Comparison of ENCODE assay signal across 10 cellular contexts in the genomic region with DNA sequence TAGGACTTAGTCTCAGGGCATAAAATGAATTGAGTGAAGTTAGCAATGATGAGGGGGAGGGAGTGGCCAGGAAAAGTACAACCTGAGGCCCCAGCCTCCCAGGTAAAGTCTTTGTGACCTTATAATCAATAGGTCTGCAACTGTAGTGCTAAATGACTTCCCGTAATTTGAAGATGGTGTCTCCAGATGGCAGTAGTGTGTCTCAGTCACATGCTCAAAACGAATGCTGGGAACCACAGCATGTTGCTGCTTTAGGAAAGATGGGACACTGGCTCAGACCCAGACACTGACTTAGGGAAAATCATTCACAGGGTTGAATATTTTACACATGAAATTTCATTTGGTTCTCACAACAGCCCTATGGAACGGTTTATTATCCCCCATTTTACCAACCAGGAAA. TPM values are rescaled to one million over a fixed set of nuclear protein-coding genes. Genes with fewer than 3 reads are reported as not detected.
DNase-seq lines count a peak whose midpoint lies in the region; ATAC-seq and TF ChIP-seq lines count a peak whose summit lies in the region.
"Had no signal": no experiment of that assay in that cellular context is flagged by ENCODE, and none has a peak within 500 bp of the region (broad histone marks: within the 10 kb centered on the region; RNA-seq: fewer than 3 reads in every experiment).

No MANE protein-coding gene starts in this region.

- H3K36me3 ChIP-seq in DOHH2 (ENCODE audit: control insufficient read depth, low read length) (no peaks in the 10 kb centered on the region), MM.1S (replicated peaks; ENCODE audit: insufficient read depth, low read length) (no peaks in the 10 kb centered on the region), adipocyte (ENCODE audit: control insufficient read depth, insufficient read depth, low read length, severe bottlenecking) (peaks cover 31% of the 10 kb centered on the region), right lobe of liver (no peaks in the 10 kb centered on the region)

- intact Hi-C loops in right lobe of liver (cut with DNase I) = no loop called here

- H2AFZ ChIP-seq in MM.1S (ENCODE audit: low read length) = no peak overlapping the region

- TF ChIP-seq CTCF in DOHH2 (IDR thresholded peaks at IDR 0.05; ENCODE audit: low read depth, low read length, poor library complexity, severe bottlenecking) = peak; percentile 18
- peak; percentile 36 for TF ChIP-seq CTCF in MM.1S (IDR thresholded peaks at IDR 0.05; ENCODE audit: low read length)
- TF ChIP-seq CTCF in right lobe of liver (IDR thresholded peaks at IDR 0.05) = peak in 2 of 4 donors; percentile 26 to 31

- no peaks in the 10 kb centered on the region for H4K20me1 ChIP-seq in DOHH2 (ENCODE audit: control insufficient read depth, insufficient read depth, low read depth, low read length)
- no peaks in the 10 kb centered on the region for H4K20me1 ChIP-seq in MM.1S (ENCODE audit: insufficient read depth, low read length)

- H3K9me3 ChIP-seq in DOHH2 (ENCODE audit: control insufficient read depth, insufficient read depth, low read length) (no peaks in the 10 kb centered on the region), MM.1S (replicated peaks; ENCODE audit: insufficient read depth, low read length) (no peaks in the 10 kb centered on the region), adipocyte (ENCODE audit: control insufficient read depth, low read length) (no peaks in the 10 kb centered on the region), right lobe of liver (no peaks in the 10 kb centered on the region)

- no peak overlapping the region for H3K4me2 ChIP-seq in DOHH2 (ENCODE audit: low read length)
- no peak overlapping the region for H3K4me2 ChIP-seq in MM.1S (ENCODE audit: low read depth, low read length)

- no peak for TF ChIP-seq POLR2A in right lobe of liver (IDR thresholded peaks at IDR 0.05)

- ATAC-seq in right lobe of liver = peak; percentile 20 to 50 (median 30)
- ATAC-seq: activated CD8-positive, alpha-beta T cell treated with anti-CD3 and anti-CD28 coated beads, Interleukin-2, amount 10 ng/mL, durations not matched to agents 7 days and 5 days had no signal

- H3K27me3 ChIP-seq in DOHH2 (ENCODE audit: control insufficient read depth, low read length) (no peaks in the 10 kb centered on the region), MM.1S (replicated peaks; ENCODE audit: insufficient read depth, low read length) (no peaks in the 10 kb centered on the region), adipocyte (replicated peaks; ENCODE audit: control insufficient read depth, insufficient read depth, low read length) (peaks cover 6% of the 10 kb centered on the region), right lobe of liver (no peaks in the 10 kb centered on the region)

- H3K9ac ChIP-seq in MM.1S (ENCODE audit: low read length) (no peak overlapping the region), adipocyte (ENCODE audit: low read length) (peak overlapping the region; percentile 47)

- DNase-seq in MM.1S (peak; percentile 22), adipocyte (ENCODE audit: low read depth) (no peak), right lobe of liver (no peak), SHP77 treated with DMSO at 0.1 percent for 48 hours (lab: John Stamatoyannopoulos, UW) (no peak), NK-92 (lab: John Stamatoyannopoulos, UW; ENCODE audit: unreplicated experiment) (no peak), DMS79 treated with DMSO at 0.1 percent for 48 hours (lab: John Stamatoyannopoulos, UW) (no peak)
- DNase-seq in activated naive CD4-positive, alpha-beta T cell (lab: John Stamatoyannopoulos, UW) = no peak
- DNase-seq: activated CD8-positive, alpha-beta T cell treated with anti-CD3 and anti-CD28 coated beads, Interleukin-2, amount 10 ng/mL, durations not matched to agents 7 days and 5 days; NCI-H226 had no signal

- H3F3A ChIP-seq in DOHH2 (ENCODE audit: control insufficient read depth, insufficient read depth) = no peaks in the 10 kb centered on the region
- H3F3A ChIP-seq in MM.1S (ENCODE audit: insufficient read depth, low read length) = no peaks in the 10 kb centered on the region

- no peaks in the 10 kb centered on the region for H3K79me2 ChIP-seq in DOHH2 (ENCODE audit: control insufficient read depth, low read length)
- no peaks in the 10 kb centered on the region for H3K79me2 ChIP-seq in MM.1S (ENCODE audit: low read length)

- H3K9me2 ChIP-seq in DOHH2 (replicated peaks; ENCODE audit: control insufficient read depth, low read length) (no peaks in the 10 kb centered on the region), MM.1S (replicated peaks; ENCODE audit: insufficient read depth, low read length) (no peaks in the 10 kb centered on the region)

- WGBS in right lobe of liver (ENCODE audit: insufficient coverage, low coverage, low lambda C conversion rate, missing lambda C conversion rate) = 15% methylated on average over 2 of the region's 3 CpGs

- no peak overlapping the region for H3K4me3 ChIP-seq in DOHH2 (ENCODE audit: low read length)
- H3K4me3 ChIP-seq in MM.1S (ENCODE audit: low read length) = no peak overlapping the region
- no peak overlapping the region for H3K4me3 ChIP-seq in adipocyte (ENCODE audit: low read length)
- no peak overlapping the region for H3K4me3 ChIP-seq in right lobe of liver

- H3K27ac ChIP-seq in DOHH2 (ENCODE audit: low read depth, low read length) = no peak overlapping the region
- no peak overlapping the region for H3K27ac ChIP-seq in MM.1S (ENCODE audit: low read length)
- H3K27ac ChIP-seq in right lobe of liver = peak overlapping the region in 1 of 3 donors; percentile 31

- H3K4me1 ChIP-seq in DOHH2 (ENCODE audit: control insufficient read depth, low read length) (no peaks in the 10 kb centered on the region), MM.1S (ENCODE audit: low read length) (no peaks in the 10 kb centered on the region), adipocyte (ENCODE audit: control insufficient read depth, insufficient read depth, low read length) (peaks cover 44% of the 10 kb centered on the region), right lobe of liver (peaks cover 0 to 9% (median 4%) of the 10 kb centered on the region in 4 donors)

RNA-seq across cellular contexts. Expression of gene SRPX2, which starts 10.3 kb away (rescaled TPM):
- total RNA-seq in right lobe of liver = 10 to 100 TPM in 1 of 6 experiments, 1 to 10 TPM in 5; 3.1 to 13.7 (median 3.7) TPM
- total RNA-seq: activated CD8-positive, alpha-beta T cell treated with anti-CD3 and anti-CD28 coated beads, Interleukin-2, amount 10 ng/mL, durations not matched to agents 7 days and 5 days had no signal

RNA-seq across cellular contexts. Expression of gene TSPAN6, which starts 17.6 kb away (rescaled TPM):
- 10 to 100 TPM; 35.6 to 50.2 (median 41.0) TPM for total RNA-seq in right lobe of liver
- total RNA-seq: activated CD8-positive, alpha-beta T cell treated with anti-CD3 and anti-CD28 coated beads, Interleukin-2, amount 10 ng/mL, durations not matched to agents 7 days and 5 days had no signal
